ENCODE assay signal across 1 cellular context in the genomic region with DNA sequence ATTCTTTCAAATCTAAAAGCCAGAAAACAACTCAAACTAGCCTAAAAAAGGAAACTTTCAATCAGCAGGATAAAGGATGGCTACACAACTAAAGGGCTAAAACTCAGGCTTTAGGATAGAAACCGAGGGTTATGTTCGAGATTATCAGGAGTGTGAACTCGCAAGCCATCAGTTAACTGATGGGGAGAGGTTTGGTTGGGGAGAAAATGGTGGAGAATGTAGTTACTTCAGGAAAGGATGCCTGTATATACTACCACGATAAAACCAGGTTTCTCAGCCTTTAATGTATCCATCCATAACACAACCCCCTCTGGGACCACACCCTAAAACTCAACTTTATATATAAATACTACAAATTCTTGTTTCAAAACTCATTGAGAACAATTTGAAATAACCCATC.
TF ChIP-seq lines count a peak whose summit lies in the region.

No MANE protein-coding gene starts in this region.

TF ChIP-seq in IMR-90, 13 proteins besides CTCF, POLR2A, EP300 and RAD21 (continued from another document):
- no peak for TF ChIP-seq MXI1 (IDR thresholded peaks at IDR 0.05; ENCODE audit: borderline replicate concordance, low read depth, low read length)
